ENCODE assay signal across 8 cellular contexts in the genomic region with DNA sequence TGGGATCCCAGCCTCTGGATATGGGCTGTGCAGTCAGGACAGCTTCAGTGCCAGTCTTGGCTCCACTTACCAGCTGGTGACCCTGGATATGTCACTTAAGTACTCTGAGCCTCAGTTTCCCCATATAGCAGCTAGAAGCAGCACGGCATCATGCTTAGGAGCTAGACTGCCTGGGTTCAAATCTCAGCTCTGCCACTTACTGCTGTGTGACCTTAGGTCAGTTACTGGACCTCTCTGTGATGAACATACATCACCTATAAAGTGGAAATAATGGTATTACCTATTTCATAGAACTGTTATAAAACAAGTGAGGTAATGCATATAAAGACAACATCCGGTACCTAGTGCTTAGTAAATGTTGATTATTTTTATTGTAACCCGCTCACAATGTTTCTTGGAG.
"Had no signal": no experiment of that assay in that cellular context is flagged by ENCODE, and none has a peak within 500 bp of the region (broad histone marks: within the 10 kb centered on the region; RNA-seq: fewer than 3 reads in every experiment).

No MANE protein-coding gene starts in this region.

- DNase-seq: GDM1, GF-D8 had no signal

- ATAC-seq: GM12878 had no signal

- FAIRE-seq: G401.6, GM12878, GM12891, GM12892, GM18507, GM19239 had no signal

- H3K4me3 ChIP-seq: GM12878 had no signal
